Comparison of ENCODE assay signal across 9 cellular contexts in genomic region chr20:4972506-4973251, GRCh38. TPM values are rescaled to one million over a fixed set of nuclear protein-coding genes. Genes with fewer than 3 reads are reported as not detected.
DNase-seq lines count a peak whose midpoint lies in the region; ATAC-seq and TF ChIP-seq lines count a peak whose summit lies in the region.
"Had no signal": no experiment of that assay in that cellular context is flagged by ENCODE, and none has a peak within 500 bp of the region (broad histone marks: within the 10 kb centered on the region; RNA-seq: fewer than 3 reads in every experiment).

No MANE protein-coding gene starts in this region.

- H3K4me1 ChIP-seq in SJSA1 (replicated peaks) (peaks cover 16% of the 10 kb centered on the region), foreskin keratinocyte (no peaks in the 10 kb centered on the region)

- peak overlapping the region; percentile 36 for H3K27ac Mint-ChIP-seq in type B pancreatic cell

- H3K27ac ChIP-seq in SJSA1 (peak overlapping the region; percentile 42), foreskin keratinocyte (peak overlapping the region; percentile 32)
- H3K27ac ChIP-seq: parathyroid adenoma had no signal

- H3K9me3 Mint-ChIP-seq in type B pancreatic cell = no peaks in the 10 kb centered on the region

- H3K27me3 Mint-ChIP-seq in type B pancreatic cell = no peaks in the 10 kb centered on the region

- ATAC-seq in foreskin keratinocyte = no peak

- peaks cover 14% of the 10 kb centered on the region for H3K4me1 Mint-ChIP-seq in type B pancreatic cell (ENCODE audit: unreplicated experiment)

- H3K27me3 ChIP-seq in SJSA1 (replicated peaks) (no peaks in the 10 kb centered on the region), foreskin keratinocyte (no peaks in the 10 kb centered on the region)

- peak; percentile 24 for DNase-seq in activated effector memory CD4-positive, alpha-beta T cell treated with anti-CD3 and anti-CD28 coated beads, Interleukin-2, amount 50 U/mL, for 16 hours
- no peak for DNase-seq in activated effector memory CD4-positive, alpha-beta T cell treated with Interleukin-2 at 50 U/mL for 16 hours
- DNase-seq in SJSA1 (ENCODE audit: low read depth in 1 of 2, low spot score in 2 of 2) = peak in 1 of 2 experiments; percentile 9
- no peak for DNase-seq in foreskin keratinocyte
- DNase-seq in type B pancreatic cell (ENCODE audit: extremely low spot score, unreplicated experiment) = no peak
- DNase-seq in NCI-H1092 treated with DMSO at 0.1 percent for 48 hours (lab: John Stamatoyannopoulos, UW) = no peak
- no peak for DNase-seq in dedifferentiated amniotic fluid mesenchymal stem cell (ENCODE audit: extremely low spot score)
- DNase-seq in HPDE6-E6E7 (ENCODE audit: extremely low spot score) = no peak

- peak overlapping the region; percentile 23; the same call in 1 of the 2 replicates for H3K4me3 ChIP-seq in SJSA1

- TF ChIP-seq CTCF in foreskin keratinocyte (conservative IDR thresholded peaks at IDR 0.05) = no peak
- no peak for TF ChIP-seq CTCF in type B pancreatic cell (conservative IDR thresholded peaks at IDR 0.05)

- no peaks in the 10 kb centered on the region for H3K9me3 ChIP-seq in SJSA1 (replicated peaks)

- H3K36me3 Mint-ChIP-seq in type B pancreatic cell = peaks cover 8% of the 10 kb centered on the region

- peak overlapping the region; percentile 37 for H3K4me3 Mint-ChIP-seq in type B pancreatic cell

- H3K36me3 ChIP-seq in SJSA1 = peaks cover 5% of the 10 kb centered on the region

RNA-seq across cellular contexts. Expression of gene SLC23A2, which starts 28.6 kb away (rescaled TPM):
- 5.9 and 10.4 TPM in 2 replicates for total RNA-seq in SJSA1 (2014; rRNA removed; shearing (Covaris generic))
- total RNA-seq in foreskin keratinocyte (12.0 and 12.7 TPM in 2 replicates), type B pancreatic cell (ENCODE audit: low replicate concordance) (16.4 and 19.6 TPM in 2 replicates)
- 3.4 and 3.5 TPM in 2 replicates for polyA plus RNA-seq in foreskin keratinocyte
